In genomic region chr10:112140110-112140755, GRCh38 we compare ENCODE assay signal across 8 cellular contexts. TPM values are rescaled to one million over a fixed set of nuclear protein-coding genes. Genes with fewer than 3 reads are reported as not detected.
DNase-seq lines count a peak whose midpoint lies in the region; ATAC-seq lines count a peak whose summit lies in the region.

No MANE protein-coding gene starts in this region.

- no peaks in the 10 kb centered on the region for H3K4me1 Mint-ChIP-seq in CD4-positive, alpha-beta memory T cell

- no peak overlapping the region for H3K27ac ChIP-seq in CD4-positive, alpha-beta memory T cell (ENCODE audit: low read depth, low read length)
- no peak overlapping the region for H3K27ac ChIP-seq in mesenchymal stem cell (ENCODE audit: low read length, poor library complexity, severe bottlenecking)

- DNase-seq in CD4-positive, alpha-beta memory T cell: peak; percentile 47 to 76 (median 51)
- peak; percentile 69 for DNase-seq in GM19238 (ENCODE audit: insufficient read length, low spot score)
- DNase-seq in NCI-H446 treated with DMSO at 0.1 percent for 48 hours (lab: John Stamatoyannopoulos, UW): peak; percentile 6
- peak; percentile 65 for DNase-seq in activated CD4-positive, alpha-beta T cell treated with anti-CD3 and anti-CD28 coated beads, Interleukin-2, amount 50 U/mL, for 1 hour
- DNase-seq in ecto neural progenitor cell (ENCODE audit: low spot score): peak; percentile 86
- DNase-seq in mesenchymal stem cell: peak; percentile 69
- peak; percentile 27 to 38 for DNase-seq in stimulated activated CD8-positive, alpha-beta memory T cell treated with anti-CD3 and anti-CD28 coated beads, Interleukin-4, amount 100 ng/mL, for 4 hours (ENCODE audit: low read depth in 2 of 2, low spot score in 1 of 2)

- no peaks in the 10 kb centered on the region for H3K36me3 Mint-ChIP-seq in CD4-positive, alpha-beta memory T cell

- no peaks in the 10 kb centered on the region for H3K4me1 ChIP-seq in CD4-positive, alpha-beta memory T cell (ENCODE audit: insufficient read depth, low read length)
- H3K4me1 ChIP-seq in mesenchymal stem cell (ENCODE audit: control insufficient read depth, insufficient read depth, low read depth, low read length): no peaks in the 10 kb centered on the region

- no peak overlapping the region for H3K4me3 Mint-ChIP-seq in CD4-positive, alpha-beta memory T cell

- peak; percentile 99 for ATAC-seq in HG03175 (IDR thresholded peaks at IDR 0.05; ENCODE audit: unreplicated experiment)

- H2AK5ac ChIP-seq in mesenchymal stem cell (ENCODE audit: low read length, severe bottlenecking): no peak overlapping the region

- no peaks in the 10 kb centered on the region for H3K9me3 Mint-ChIP-seq in CD4-positive, alpha-beta memory T cell

- no peak overlapping the region for H3K18ac ChIP-seq in mesenchymal stem cell (ENCODE audit: low read depth in 1 of 2, low read length in 2 of 2)

- no peak overlapping the region for H3K14ac ChIP-seq in mesenchymal stem cell (ENCODE audit: low read length in 2 of 2)

- no peak overlapping the region for H2BK12ac ChIP-seq in mesenchymal stem cell (ENCODE audit: low read length in 2 of 2)

- H2BK15ac ChIP-seq in mesenchymal stem cell (ENCODE audit: low read depth, poor library complexity, severe bottlenecking): no peak overlapping the region

- H3K4me3 ChIP-seq in CD4-positive, alpha-beta memory T cell (ENCODE audit: low read length in 2 of 2): no peak overlapping the region
- no peak overlapping the region for H3K4me3 ChIP-seq in mesenchymal stem cell (ENCODE audit: insufficient read depth in 1 of 2, low read depth in 1 of 2, low read length in 2 of 2)

- no peaks in the 10 kb centered on the region for H3K79me1 ChIP-seq in mesenchymal stem cell (replicated peaks; ENCODE audit: low read length, poor library complexity, severe bottlenecking)

- no peak overlapping the region for H3K9ac ChIP-seq in mesenchymal stem cell (ENCODE audit: low read length)

- H2BK120ac ChIP-seq in mesenchymal stem cell (ENCODE audit: low read depth, low read length): no peak overlapping the region

- H3K27me3 ChIP-seq in CD4-positive, alpha-beta memory T cell (ENCODE audit: insufficient read depth, low read length): no peaks in the 10 kb centered on the region
- peaks cover 0 to 3% of the 10 kb centered on the region in 2 experiments for H3K27me3 ChIP-seq in mesenchymal stem cell (ENCODE audit: control insufficient read depth in 1 of 2, insufficient read depth in 1 of 2, low read length in 2 of 2)

- no peak overlapping the region for H3K27ac Mint-ChIP-seq in CD4-positive, alpha-beta memory T cell

- no peak overlapping the region for H3K23ac ChIP-seq in mesenchymal stem cell (ENCODE audit: low read length in 2 of 2)

- H3K27me3 Mint-ChIP-seq in CD4-positive, alpha-beta memory T cell: peaks cover 0 to 5% of the 10 kb centered on the region in 2 donors

- H2BK5ac ChIP-seq in mesenchymal stem cell (ENCODE audit: low read depth, low read length, poor library complexity, severe bottlenecking): no peak overlapping the region

- no peak overlapping the region for H2AFZ ChIP-seq in mesenchymal stem cell (ENCODE audit: low read depth, low read length)

- WGBS in mesenchymal stem cell: 23% methylated on average over 10 of the region's 10 CpGs

- H3K9me3 ChIP-seq in CD4-positive, alpha-beta memory T cell (ENCODE audit: control insufficient read depth in 1 of 2, low read length in 2 of 2): no peaks in the 10 kb centered on the region
- no peaks in the 10 kb centered on the region for H3K9me3 ChIP-seq in mesenchymal stem cell (ENCODE audit: control insufficient read depth, low read length)

- intact Hi-C loops in CD4-positive, alpha-beta memory T cell (cut with micrococcal nuclease): no loop called here

- H3K4me2 ChIP-seq in mesenchymal stem cell (ENCODE audit: low read length, poor library complexity, severe bottlenecking): no peak overlapping the region

- CTCF ChIA-PET in CD4-positive, alpha-beta memory T cell (lab: Charles Lee; ENCODE audit: partially characterized antibody): interaction anchor here (0.9 to 9.1 kb wide), 4 partner anchors 9 to 36 kb away, joined by 3 to 161 read pairs (median 31); no protein-coding TSS in a partner anchor

- H3K4ac ChIP-seq in mesenchymal stem cell (ENCODE audit: low read depth in 1 of 2, low read length in 2 of 2): no peak overlapping the region

- no peak overlapping the region for H4K91ac ChIP-seq in mesenchymal stem cell (ENCODE audit: low read length)

- no peak overlapping the region for H4K8ac ChIP-seq in mesenchymal stem cell (ENCODE audit: low read length)

- POLR2A ChIA-PET in CD4-positive, alpha-beta memory T cell (lab: Charles Lee; ENCODE audit: partially characterized antibody): no interaction called here

- no peaks in the 10 kb centered on the region for H3K36me3 ChIP-seq in CD4-positive, alpha-beta memory T cell (ENCODE audit: insufficient read depth, low read length)
- no peaks in the 10 kb centered on the region for H3K36me3 ChIP-seq in mesenchymal stem cell (ENCODE audit: control insufficient read depth in 1 of 2, insufficient read depth in 2 of 2, low read depth in 1 of 2, low read length in 2 of 2)

RNA-seq across cellular contexts. Expression of gene GPAM, which starts 43.3 kb away (rescaled TPM):
- 1 to 10 TPM; 6.3 to 8.8 TPM for total RNA-seq in CD4-positive, alpha-beta memory T cell
- polyA plus RNA-seq in CD4-positive, alpha-beta memory T cell: 1 to 10 TPM; 1.9 to 2.2 TPM
- polyA plus RNA-seq in mesenchymal stem cell (2013, experiment 1 of 2): 2.3 TPM
- 2.5 TPM for polyA plus RNA-seq in mesenchymal stem cell (2013, experiment 2 of 2)

Comparison
In these comparisons a context has a peak if more than half of its experiments do, and no peak if none do; other contexts are left out.
1. DNase-seq: peak in every context shown above with its lines; median percentile 86 in ecto neural progenitor cell; 69 in GM19238; 69 in mesenchymal stem cell; 65 in activated CD4-positive, alpha-beta T cell treated with anti-CD3 and anti-CD28 coated beads, Interleukin-2, amount 50 U/mL, for 1 hour; 51 in CD4-positive, alpha-beta memory T cell; 32 in stimulated activated CD8-positive, alpha-beta memory T cell treated with anti-CD3 and anti-CD28 coated beads, Interleukin-4, amount 100 ng/mL, for 4 hours; 6 in NCI-H446 treated with DMSO at 0.1 percent for 48 hours.